ENCODE assay signal across 28 cellular contexts in genomic region chr14:51085007-51085406, GRCh38.
"Had no signal": no experiment of that assay in that cellular context is flagged by ENCODE, and none has a peak within 500 bp of the region (broad histone marks: within the 10 kb centered on the region; RNA-seq: fewer than 3 reads in every experiment).

No MANE protein-coding gene starts in this region.

- H3K9me3 ChIP-seq: ovary, psoas muscle, right lobe of liver, spleen, suprapubic skin, testis, tibial artery, transverse colon, upper lobe of right lung, uterus had no signal

- H3K4me3 ChIP-seq: neural progenitor cell, ovary, psoas muscle, right lobe of liver, skin epidermis, smooth muscle cell, spleen, suprapubic skin, testis, tibial artery, transverse colon, upper lobe of right lung, uterus had no signal

- H3K27ac ChIP-seq: neural progenitor cell, ovary, parathyroid adenoma, psoas muscle, right lobe of liver, skin epidermis, spleen, suprapubic skin, testis, tibial artery, upper lobe of right lung had no signal

- ATAC-seq: naive thymus-derived CD4-positive, alpha-beta T cell; natural killer cell; right cardiac atrium; right lobe of liver; stimulated activated memory B cell treated with anti-CD40 and anti-IgM and Interleukin-4, amounts not matched to agents 10 μg/mL and 1 μg/mL and 100 μg/mL, for 72 hours; stimulated activated naive CD8-positive, alpha-beta T cell treated with anti-CD3 and anti-CD28 coated beads, Interleukin-15, amount 100 ng/mL, for 72 hours; stimulated activated naive CD8-positive, alpha-beta T cell treated with anti-CD3 and anti-CD28 coated beads, Interleukin-15, Interleukin-2, amounts not matched to agents 100 U/mL and 50 U/mL, for 24 hours; upper lobe of right lung had no signal

- DNase-seq: naive thymus-derived CD4-positive, alpha-beta T cell; natural killer cell; occipital lobe; ovary; posterior cingulate gyrus; psoas muscle; right cardiac atrium; right lobe of liver; spleen; stimulated activated CD4-positive, alpha-beta T cell treated with anti-CD3 and anti-CD28 coated beads, Interleukin-12 subunit alpha, Interleukin-12 subunit beta, amount 100 ng/mL, for 4 hours; stimulated activated CD4-positive, alpha-beta T cell treated with anti-CD3 and anti-CD28 coated beads, Interleukin-1b, Interleukin-23, amount 100 ng/mL, for 48 hours; stimulated activated CD4-positive, alpha-beta T cell treated with anti-CD3 and anti-CD28 coated beads, Interleukin-4, amount 100 ng/mL, for 1 hour; stimulated activated CD4-positive, alpha-beta T cell treated with anti-CD3 and anti-CD28 coated beads, Interleukin-4, amount 100 ng/mL, for 4 hours; stimulated activated CD8-positive, alpha-beta memory T cell treated with anti-CD3 and anti-CD28 coated beads, Interleukin-4, amount 100 ng/mL, for 48 hours; stimulated activated naive CD4-positive, alpha-beta T cell; stimulated activated naive CD8-positive, alpha-beta T cell treated with anti-CD3 and anti-CD28 coated beads, Interleukin-15, amount 100 ng/mL, for 72 hours; stimulated activated naive CD8-positive, alpha-beta T cell treated with anti-CD3 and anti-CD28 coated beads, Interleukin-15, Interleukin-2, amounts not matched to agents 100 U/mL and 50 U/mL, for 24 hours; testis; tibial artery; transverse colon; upper lobe of right lung; uterus had no signal

- H3K27me3 ChIP-seq: neural progenitor cell, ovary, right lobe of liver, spleen, suprapubic skin, testis, tibial artery, transverse colon, upper lobe of right lung, uterus had no signal

- H3K4me1 ChIP-seq: neural progenitor cell, parathyroid adenoma, psoas muscle, spleen, testis, tibial artery, upper lobe of right lung, uterus had no signal

- H3K36me3 ChIP-seq: neural progenitor cell, ovary, right lobe of liver, spleen, suprapubic skin, tibial artery, transverse colon, upper lobe of right lung, uterus had no signal
